11 cellular contexts compared by ENCODE assay signal in the genomic region with DNA sequence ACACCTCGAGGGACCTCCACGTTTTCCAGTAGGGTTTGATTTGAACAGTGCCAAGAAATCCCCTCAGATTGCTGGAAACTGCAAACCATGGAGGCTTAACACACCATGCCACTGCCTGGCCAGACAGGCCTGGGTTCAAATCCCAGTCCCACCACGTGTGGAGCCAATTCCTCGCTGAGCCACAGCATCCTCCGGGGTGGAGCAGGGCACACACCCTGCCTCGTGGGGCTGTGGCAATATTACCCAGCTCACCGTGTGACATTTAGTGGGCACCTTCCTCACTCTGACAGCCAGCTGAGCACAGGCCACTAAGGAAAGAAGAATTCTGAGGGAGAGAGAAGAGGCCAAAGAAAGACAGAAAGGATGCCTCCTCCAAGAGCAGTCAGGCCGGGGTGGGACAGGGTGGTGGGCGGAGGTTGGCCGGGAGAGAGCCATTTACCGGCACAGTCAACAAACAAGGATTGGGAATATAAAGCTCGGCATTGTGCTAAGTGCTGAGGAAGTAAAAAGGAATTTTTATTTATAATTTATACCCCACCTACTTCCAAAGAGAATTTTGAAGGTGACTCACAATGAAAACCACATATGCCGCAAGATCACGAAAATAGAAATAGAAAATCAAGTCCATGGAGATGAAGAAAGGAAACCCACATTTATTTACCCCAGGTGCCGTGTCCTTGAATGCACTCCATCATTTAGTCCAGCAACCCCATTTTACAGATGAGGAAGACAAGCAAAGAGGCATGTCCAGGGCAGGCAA.
DNase-seq lines count a peak whose midpoint lies in the region; ATAC-seq and TF ChIP-seq lines count a peak whose summit lies in the region.
"Had no signal": no experiment of that assay in that cellular context is flagged by ENCODE, and none has a peak within 500 bp of the region (broad histone marks: within the 10 kb centered on the region; RNA-seq: fewer than 3 reads in every experiment).

No MANE protein-coding gene starts in this region.

- H3K36me3 Mint-ChIP-seq in HFFc6 (ENCODE audit: low read depth): peaks cover 19% of the 10 kb centered on the region

- H3K4me1 Mint-ChIP-seq in HFFc6 (ENCODE audit: low read depth): peaks cover 87% of the 10 kb centered on the region
- H3K4me1 Mint-ChIP-seq: B cell had no signal

- no peaks in the 10 kb centered on the region for H3K9me3 ChIP-seq in breast epithelium
- H3K9me3 ChIP-seq: SJCRH30 had no signal

- H3K4me3 Mint-ChIP-seq in HFFc6: peak overlapping the region; percentile 69
- H3K4me3 Mint-ChIP-seq: B cell had no signal

- peak overlapping the region; percentile 95 for H3K27ac Mint-ChIP-seq in HFFc6
- H3K27ac Mint-ChIP-seq: B cell had no signal

- no peaks in the 10 kb centered on the region; the same call in 1 of the 2 replicates for H3K9me3 Mint-ChIP-seq in HFFc6

- ATAC-seq in GM21515 (IDR thresholded peaks at IDR 0.05; ENCODE audit: unreplicated experiment): no peak
- ATAC-seq in GM19397 (IDR thresholded peaks at IDR 0.05; ENCODE audit: unreplicated experiment): no peak

- intact Hi-C loops in breast epithelium (cut with DNase I; ENCODE audit: low total_unique reads) (no loop called here), lower leg skin (cut with DNase I; ENCODE audit: low total_unique reads) (no loop called here)

- no peak overlapping the region for H3K4me3 ChIP-seq in breast epithelium
- H3K4me3 ChIP-seq in lower leg skin (ENCODE audit: low read depth, poor library complexity, severe bottlenecking): no peak overlapping the region
- H3K4me3 ChIP-seq: SJCRH30 had no signal

- H3K36me3 ChIP-seq in breast epithelium: no peaks in the 10 kb centered on the region
- H3K36me3 ChIP-seq: SJCRH30 had no signal

- no peaks in the 10 kb centered on the region for H3K27me3 ChIP-seq in breast epithelium
- H3K27me3 ChIP-seq: SJCRH30 had no signal

- DNase-seq in A172 (ENCODE audit: low spot score) (peak; percentile 98), HFFc6 (peak; percentile 90), breast epithelium (ENCODE audit: low spot score in 2 of 2) (peak in 1 of 2 donors; percentile 85), lower leg skin (ENCODE audit: low spot score in 2 of 2) (peak; percentile 13 to 84), NCI-H2081 (lab: John Stamatoyannopoulos, UW) (no peak), DMS79 treated with DMSO at 0.1 percent for 48 hours (lab: John Stamatoyannopoulos, UW) (no peak)
- DNase-seq: SJCRH30; stimulated activated naive CD4-positive, alpha-beta T cell had no signal

- TF ChIP-seq POLR2A in breast epithelium (IDR thresholded peaks at IDR 0.05) (no peak), lower leg skin (IDR thresholded peaks at IDR 0.05) (no peak)

- TF ChIP-seq CTCF in HFFc6 (IDR thresholded peaks at IDR 0.05) (no peak), breast epithelium (IDR thresholded peaks at IDR 0.05) (no peak), lower leg skin (IDR thresholded peaks at IDR 0.05) (no peak)

- WGBS in lower leg skin, 2 donors: 67% methylated on average over 15 of the region's 15 CpGs

- no peaks in the 10 kb centered on the region; the same call in none of the 2 replicates for H3K27me3 Mint-ChIP-seq in HFFc6 (ENCODE audit: insufficient read depth)

- H3K27ac ChIP-seq in breast epithelium: peak overlapping the region; percentile 91
- H3K27ac ChIP-seq: SJCRH30 had no signal

- peaks cover 4 to 5% of the 10 kb centered on the region in 2 donors for H3K4me1 ChIP-seq in breast epithelium
- H3K4me1 ChIP-seq: SJCRH30 had no signal

Comparison
In these comparisons a context has a peak if more than half of its experiments do, and no peak if none do; other contexts are left out.
1. DNase-seq: peak in A172 (single experiment), HFFc6 (single experiment) and lower leg skin (2 of 2); none in NCI-H2081 (0 of 2) and DMS79 treated with DMSO at 0.1 percent for 48 hours (single experiment).